10 cellular contexts compared by ENCODE assay signal in genomic region chr4:78568640-78569261, GRCh38. TPM values are rescaled to one million over a fixed set of nuclear protein-coding genes. Genes with fewer than 3 reads are reported as not detected.
DNase-seq lines count a peak whose midpoint lies in the region; ATAC-seq, FAIRE-seq and TF ChIP-seq lines count a peak whose summit lies in the region.
"Had no signal": no experiment of that assay in that cellular context is flagged by ENCODE, and none has a peak within 500 bp of the region (broad histone marks: within the 10 kb centered on the region; RNA-seq: fewer than 3 reads in every experiment).

No MANE protein-coding gene starts in this region.

- DNase-seq in GM19239 (ENCODE audit: insufficient read length, low spot score) (no peak), choroid plexus epithelial cell (ENCODE audit: low read depth) (peak; percentile 50), gastrocnemius medialis (no peak), endothelial cell (ENCODE audit: low spot score) (no peak), DMS 273 (lab: John Stamatoyannopoulos, UW; ENCODE audit: unreplicated experiment) (no peak), GM19240 (ENCODE audit: insufficient read length, low spot score) (no peak), NCI-H2029 treated with DMSO at 0.1 percent for 48 hours (lab: John Stamatoyannopoulos, UW) (no peak)
- DNase-seq: activated CD4-positive, alpha-beta T cell treated with anti-CD3 and anti-CD28 coated beads for 1 hour had no signal

- peaks cover 2% of the 10 kb centered on the region for H3K27me3 Mint-ChIP-seq in endothelial cell (ENCODE audit: unreplicated experiment)

- FAIRE-seq in GM19239 (lab: Jason Lieb, UNC): peak; percentile 21

- H3K9me3 Mint-ChIP-seq in endothelial cell (ENCODE audit: unreplicated experiment): no peaks in the 10 kb centered on the region

- no peak overlapping the region for H3K4me3 Mint-ChIP-seq in endothelial cell (ENCODE audit: unreplicated experiment)

- peak; percentile 68 for ATAC-seq in HG03064 (IDR thresholded peaks at IDR 0.05; ENCODE audit: low read depth, unreplicated experiment)
- ATAC-seq in gastrocnemius medialis: no peak

- H3K9me3 ChIP-seq in gastrocnemius medialis: no peaks in the 10 kb centered on the region

- H3K4me1 ChIP-seq in gastrocnemius medialis: no peaks in the 10 kb centered on the region

- no peaks in the 10 kb centered on the region for H3K36me3 ChIP-seq in gastrocnemius medialis
- H3K36me3 ChIP-seq: cardiac muscle cell had no signal

- no peaks in the 10 kb centered on the region for H3K27me3 ChIP-seq in gastrocnemius medialis
- H3K27me3 ChIP-seq: cardiac muscle cell had no signal

- no peak for TF ChIP-seq POLR2A in gastrocnemius medialis (IDR thresholded peaks at IDR 0.05)

- H3K36me3 Mint-ChIP-seq in endothelial cell (ENCODE audit: low read depth, unreplicated experiment): peaks cover 6% of the 10 kb centered on the region

- in situ Hi-C loops in gastrocnemius medialis (cut with MboI; ENCODE audit: low sequenced_read_pairs in 4 of 4): no loop called here

- peak overlapping the region; percentile 21 to 39 (median 30) for H3K27ac ChIP-seq in gastrocnemius medialis
- H3K27ac ChIP-seq: cardiac muscle cell had no signal

- peaks cover 10% of the 10 kb centered on the region for H3K4me1 Mint-ChIP-seq in endothelial cell (ENCODE audit: unreplicated experiment)

- intact Hi-C loops in gastrocnemius medialis (cut with DNase I; ENCODE audit: low total_unique reads): no loop called here

- TF ChIP-seq CTCF in choroid plexus epithelial cell (conservative IDR thresholded peaks at IDR 0.05; ENCODE audit: low read depth, low read length): no peak
- TF ChIP-seq CTCF in gastrocnemius medialis (IDR thresholded peaks at IDR 0.05 in 4 of 5, conservative IDR thresholded peaks at IDR 0.05 in 1 of 5): no peak
- TF ChIP-seq CTCF in endothelial cell (IDR thresholded peaks at IDR 0.05; ENCODE audit: unreplicated experiment): no peak

- no peak overlapping the region for H3K27ac Mint-ChIP-seq in endothelial cell (ENCODE audit: unreplicated experiment)

- H3K4me3 ChIP-seq in choroid plexus epithelial cell (ENCODE audit: low read depth, low read length): no peak overlapping the region
- H3K4me3 ChIP-seq in gastrocnemius medialis: no peak overlapping the region
- H3K4me3 ChIP-seq: cardiac muscle cell had no signal

RNA-seq across cellular contexts. Expression of gene ANXA3, which starts 17.2 kb away (rescaled TPM):
- total RNA-seq in gastrocnemius medialis (10 to 100 TPM; 15.4 to 22.8 (median 17.7) TPM), endothelial cell (ENCODE audit: unreplicated experiment) (30.4 TPM)
